In genomic region chr16:47037746-47038458, GRCh38 we compare ENCODE assay signal across 8 cellular contexts.
DNase-seq lines count a peak whose midpoint lies in the region; ATAC-seq and TF ChIP-seq lines count a peak whose summit lies in the region.

No MANE protein-coding gene starts in this region.

- H3K27me3 ChIP-seq in Peyer's patch (no peaks in the 10 kb centered on the region), neural progenitor cell (peaks cover 27% of the 10 kb centered on the region), stomach (no peaks in the 10 kb centered on the region)

- peak overlapping the region; percentile 66 for H3K4me3 Mint-ChIP-seq in activated T-helper 17 cell treated with anti-CD3 and anti-CD28 coated beads, Interleukin-2, amount 50 U/mL, for 72 hours
- H3K4me3 Mint-ChIP-seq in neural progenitor cell: peak overlapping the region; percentile 85

- ATAC-seq in GM21367 (IDR thresholded peaks at IDR 0.05; ENCODE audit: unreplicated experiment): peak; percentile 87
- peak; percentile 97 for ATAC-seq in activated T-helper 17 cell treated with anti-CD3 and anti-CD28 coated beads, Interleukin-2, amount 50 U/mL, for 72 hours (replicated peaks)

- DNase-seq in DMS53 treated with DMSO at 0.1 percent for 48 hours (lab: John Stamatoyannopoulos, UW; ENCODE audit: unreplicated experiment): peak; percentile 53
- DNase-seq in HS-5 (ENCODE audit: low read depth): peak; percentile 29
- DNase-seq in Peyer's patch: peak; percentile 90 to 96 (median 94)
- DNase-seq in fibroblast of villous mesenchyme (ENCODE audit: low read depth): peak; percentile 76
- DNase-seq in neural progenitor cell (ENCODE audit: low spot score): peak; percentile 88
- peak; percentile 92 for DNase-seq in stomach

- WGBS in stomach, 5 donors: 4 to 5% (median 5%) methylated on average over 33 to 67 of the region's 67 CpGs

- no peak overlapping the region for H3K9ac ChIP-seq in neural progenitor cell

- peak overlapping the region; percentile 28 for H3K27ac Mint-ChIP-seq in activated T-helper 17 cell treated with anti-CD3 and anti-CD28 coated beads, Interleukin-2, amount 50 U/mL, for 72 hours
- no peak overlapping the region for H3K27ac Mint-ChIP-seq in neural progenitor cell

- H2AFZ ChIP-seq in neural progenitor cell (replicated peaks): peak overlapping the region; percentile 100

- no peaks in the 10 kb centered on the region for H3K9me3 ChIP-seq in Peyer's patch
- H3K9me3 ChIP-seq in neural progenitor cell (ENCODE audit: low read depth): no peaks in the 10 kb centered on the region
- no peaks in the 10 kb centered on the region for H3K9me3 ChIP-seq in stomach

- peak overlapping the region; percentile 16 to 64 (median 48) for H3K27ac ChIP-seq in Peyer's patch
- H3K27ac ChIP-seq in neural progenitor cell: no peak overlapping the region
- peak overlapping the region in 4 of 5 donors; percentile 44 to 78 (median 59) for H3K27ac ChIP-seq in stomach

- H3K4me3 ChIP-seq in Peyer's patch: peak overlapping the region; percentile 64 to 86 (median 80)
- H3K4me3 ChIP-seq in fibroblast of villous mesenchyme (ENCODE audit: low read depth, low read length): peak overlapping the region; percentile 69
- H3K4me3 ChIP-seq in neural progenitor cell: peak overlapping the region; percentile 83
- H3K4me3 ChIP-seq in stomach: peak overlapping the region; percentile 66 to 81 (median 71)

- H3K4me1 ChIP-seq in Peyer's patch: no peaks in the 10 kb centered on the region
- no peaks in the 10 kb centered on the region for H3K4me1 ChIP-seq in neural progenitor cell
- H3K4me1 ChIP-seq in stomach: peaks cover 3 to 14% (median 6%) of the 10 kb centered on the region in 4 donors

- intact Hi-C loops in stomach (cut with DNase I; ENCODE audit: low total_unique reads): loop anchor here (10.0 kb wide), 1 partner anchor 1127 kb away; no protein-coding TSS in a partner anchor

- peak overlapping the region; percentile 95 for H3K4me2 ChIP-seq in neural progenitor cell

- no peaks in the 10 kb centered on the region for H4K20me1 ChIP-seq in neural progenitor cell (ENCODE audit: low read depth)

- no peak for TF ChIP-seq EP300 in stomach (IDR thresholded peaks at IDR 0.05)

- TF ChIP-seq POLR2A in Peyer's patch (IDR thresholded peaks at IDR 0.05): no peak
- TF ChIP-seq POLR2A in stomach (IDR thresholded peaks at IDR 0.05): no peak

- H3K27me3 Mint-ChIP-seq in activated T-helper 17 cell treated with anti-CD3 and anti-CD28 coated beads, Interleukin-2, amount 50 U/mL, for 72 hours: no peaks in the 10 kb centered on the region
- H3K27me3 Mint-ChIP-seq in neural progenitor cell (ENCODE audit: insufficient read depth, low read depth): peaks cover 7% of the 10 kb centered on the region

- no peaks in the 10 kb centered on the region for H3K4me1 Mint-ChIP-seq in activated T-helper 17 cell treated with anti-CD3 and anti-CD28 coated beads, Interleukin-2, amount 50 U/mL, for 72 hours
- peaks cover 24% of the 10 kb centered on the region for H3K4me1 Mint-ChIP-seq in neural progenitor cell

- no peaks in the 10 kb centered on the region for H3K36me3 Mint-ChIP-seq in activated T-helper 17 cell treated with anti-CD3 and anti-CD28 coated beads, Interleukin-2, amount 50 U/mL, for 72 hours (ENCODE audit: low read depth)
- H3K36me3 Mint-ChIP-seq in neural progenitor cell: no peaks in the 10 kb centered on the region

- H3K9me3 Mint-ChIP-seq in activated T-helper 17 cell treated with anti-CD3 and anti-CD28 coated beads, Interleukin-2, amount 50 U/mL, for 72 hours: no peaks in the 10 kb centered on the region
- no peaks in the 10 kb centered on the region for H3K9me3 Mint-ChIP-seq in neural progenitor cell

- TF ChIP-seq CTCF in Peyer's patch (IDR thresholded peaks at IDR 0.05) (peak; percentile 78 to 95 (median 92)), fibroblast of villous mesenchyme (IDR thresholded peaks at IDR 0.05; ENCODE audit: insufficient read depth, low read depth, low read length) (peak; percentile 87), neural progenitor cell (IDR thresholded peaks at IDR 0.05) (peak; percentile 96), stomach (IDR thresholded peaks at IDR 0.05) (peak in 5 of 7 experiments; percentile 54 to 91 (median 87))

- H3F3A ChIP-seq in neural progenitor cell (ENCODE audit: low read depth): no peaks in the 10 kb centered on the region

- no peaks in the 10 kb centered on the region for H3K79me2 ChIP-seq in neural progenitor cell (ENCODE audit: low read depth)

- H3K36me3 ChIP-seq in Peyer's patch (no peaks in the 10 kb centered on the region), neural progenitor cell (no peaks in the 10 kb centered on the region), stomach (no peaks in the 10 kb centered on the region)

Comparison
In these comparisons a context has a peak if more than half of its experiments do, and no peak if none do; other contexts are left out.
1. DNase-seq: peak in every context shown above with its lines; median percentile 94 in Peyer's patch; 92 in stomach; 88 in neural progenitor cell; 76 in fibroblast of villous mesenchyme; 53 in DMS53 treated with DMSO at 0.1 percent for 48 hours; 29 in HS-5.